In the genomic region with DNA sequence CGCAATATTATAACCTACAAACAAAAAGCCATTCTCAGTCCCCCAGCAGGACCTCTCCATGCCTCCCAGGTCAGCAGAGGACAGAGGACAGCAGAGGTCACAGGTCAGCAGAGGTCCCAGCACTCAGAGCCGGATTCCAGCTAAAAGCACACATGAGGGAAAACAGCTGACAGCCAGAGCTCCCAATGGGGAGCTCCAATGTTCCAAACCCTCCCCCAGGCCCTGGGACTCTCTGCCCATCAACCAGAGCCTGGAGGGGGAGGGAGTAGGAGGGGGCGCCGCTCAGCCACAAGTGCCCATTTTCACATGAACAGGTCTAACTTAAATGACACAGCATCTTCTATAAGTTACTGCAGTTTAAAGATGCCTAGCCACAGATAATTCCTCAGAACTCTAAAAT, we compare ENCODE assay signal across 1 cellular context.
A peak's percentile ranks its signal among the peaks of the same experiment; 100 is the strongest.
TF ChIP-seq lines count a peak whose summit lies in the region.

No MANE protein-coding gene starts in this region.

TF ChIP-seq in HepG2, 621 proteins besides CTCF, POLR2A, EP300 and RAD21 (continued from another document and continues in another):
- no peak for TF ChIP-seq ZBTB26 (CRISPR knock-in tag; IDR thresholded peaks at IDR 0.05; ENCODE audit: borderline replicate concordance)
- TF ChIP-seq ARNT (IDR thresholded peaks at IDR 0.05): no peak
- peak; percentile 63 for TF ChIP-seq TBL1XR1 (IDR thresholded peaks at IDR 0.05; ENCODE audit: borderline replicate concordance, low read length, partially characterized antibody)
- TF ChIP-seq RARG (CRISPR knock-in tag; IDR thresholded peaks at IDR 0.05; ENCODE audit: low read depth): no peak
- TF ChIP-seq, protein P1, sequence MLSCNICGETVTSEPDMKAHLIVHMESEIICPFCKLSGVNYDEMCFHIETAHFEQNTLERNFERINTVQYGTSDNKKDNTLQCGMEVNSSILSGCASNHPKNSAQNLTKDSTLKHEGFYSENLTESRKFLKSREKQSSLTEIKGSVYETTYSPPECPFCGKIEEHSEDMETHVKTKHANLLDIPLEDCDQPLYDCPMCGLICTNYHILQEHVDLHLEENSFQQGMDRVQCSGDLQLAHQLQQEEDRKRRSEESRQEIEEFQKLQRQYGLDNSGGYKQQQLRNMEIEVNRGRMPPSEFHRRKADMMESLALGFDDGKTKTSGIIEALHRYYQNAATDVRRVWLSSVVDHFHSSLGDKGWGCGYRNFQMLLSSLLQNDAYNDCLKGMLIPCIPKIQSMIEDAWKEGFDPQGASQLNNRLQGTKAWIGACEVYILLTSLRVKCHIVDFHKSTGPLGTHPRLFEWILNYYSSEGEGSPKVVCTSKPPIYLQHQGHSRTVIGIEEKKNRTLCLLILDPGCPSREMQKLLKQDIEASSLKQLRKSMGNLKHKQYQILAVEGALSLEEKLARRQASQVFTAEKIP (CRISPR knock-in tag; IDR thresholded peaks at IDR 0.05; ENCODE audit: borderline replicate concordance): no peak
- TF ChIP-seq DNMT1 (CRISPR knock-in tag; IDR thresholded peaks at IDR 0.05): no peak
- no peak for TF ChIP-seq ZNF362 (CRISPR knock-in tag; IDR thresholded peaks at IDR 0.05; ENCODE audit: borderline replicate concordance)
- TF ChIP-seq ZNF7 (CRISPR knock-in tag; IDR thresholded peaks at IDR 0.05): no peak
- no peak for TF ChIP-seq ELF4 (CRISPR knock-in tag; IDR thresholded peaks at IDR 0.05; ENCODE audit: borderline replicate concordance)
- TF ChIP-seq SP1 (IDR thresholded peaks at IDR 0.05): no peak
- TF ChIP-seq SP1 (CRISPR knock-in tag; IDR thresholded peaks at IDR 0.05): no peak
- no peak for TF ChIP-seq ZNF569 (CRISPR knock-in tag; IDR thresholded peaks at IDR 0.05; ENCODE audit: borderline replicate concordance)
- TF ChIP-seq NFIB (CRISPR knock-in tag; IDR thresholded peaks at IDR 0.05; ENCODE audit: borderline replicate concordance): no peak
- TF ChIP-seq KMT2A (CRISPR knock-in tag; IDR thresholded peaks at IDR 0.05): peak; percentile 51; the same call in 1 of the 2 replicates
- peak; percentile 74; the same call in 1 of the 2 replicates for TF ChIP-seq SIN3A (IDR thresholded peaks at IDR 0.05; ENCODE audit: borderline replicate concordance, low read depth, low read length)
- no peak for TF ChIP-seq GPN1 (CRISPR knock-in tag; IDR thresholded peaks at IDR 0.05; ENCODE audit: borderline replicate concordance)
- TF ChIP-seq ZNF558 (CRISPR knock-in tag; IDR thresholded peaks at IDR 0.05; ENCODE audit: borderline replicate concordance): no peak
- 0 out of 2 replicates have a peak, but pooled peaks have one; percentile 13 for TF ChIP-seq CEBPG (CRISPR knock-in tag; IDR thresholded peaks at IDR 0.05)
- no peak for TF ChIP-seq ZNF580 (CRISPR knock-in tag; IDR thresholded peaks at IDR 0.05; ENCODE audit: borderline replicate concordance, low read depth)
- TF ChIP-seq ZNF253 (CRISPR knock-in tag; IDR thresholded peaks at IDR 0.05; ENCODE audit: borderline replicate concordance): no peak
- TF ChIP-seq HBP1 (CRISPR knock-in tag; IDR thresholded peaks at IDR 0.05; ENCODE audit: low read depth): no peak
- TF ChIP-seq BCLAF1 (IDR thresholded peaks at IDR 0.05): no peak
- no peak for TF ChIP-seq TSC22D2 (CRISPR knock-in tag; IDR thresholded peaks at IDR 0.05; ENCODE audit: borderline replicate concordance)
- no peak for TF ChIP-seq KAT8 (CRISPR knock-in tag; IDR thresholded peaks at IDR 0.05)
- no peak for TF ChIP-seq CREBL2 (CRISPR knock-in tag; IDR thresholded peaks at IDR 0.05; ENCODE audit: borderline replicate concordance)
- TF ChIP-seq ZEB1 (IDR thresholded peaks at IDR 0.05; ENCODE audit: insufficient replicate concordance, low read depth): no peak
- no peak for TF ChIP-seq ZNF564 (CRISPR knock-in tag; IDR thresholded peaks at IDR 0.05)
- peak; percentile 72 for TF ChIP-seq PHF21A (CRISPR knock-in tag; IDR thresholded peaks at IDR 0.05)
- no peak for TF ChIP-seq ATF1 (CRISPR knock-in tag; IDR thresholded peaks at IDR 0.05)
- TF ChIP-seq, protein P2, sequence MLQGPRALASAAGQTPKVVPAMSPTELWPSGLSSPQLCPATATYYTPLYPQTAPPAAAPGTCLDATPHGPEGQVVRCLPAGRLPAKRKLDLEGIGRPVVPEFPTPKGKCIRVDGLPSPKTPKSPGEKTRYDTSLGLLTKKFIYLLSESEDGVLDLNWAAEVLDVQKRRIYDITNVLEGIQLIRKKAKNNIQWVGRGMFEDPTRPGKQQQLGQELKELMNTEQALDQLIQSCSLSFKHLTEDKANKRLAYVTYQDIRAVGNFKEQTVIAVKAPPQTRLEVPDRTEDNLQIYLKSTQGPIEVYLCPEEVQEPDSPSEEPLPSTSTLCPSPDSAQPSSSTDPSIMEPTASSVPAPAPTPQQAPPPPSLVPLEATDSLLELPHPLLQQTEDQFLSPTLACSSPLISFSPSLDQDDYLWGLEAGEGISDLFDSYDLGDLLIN (CRISPR knock-in tag; IDR thresholded peaks at IDR 0.05; ENCODE audit: borderline replicate concordance): no peak
- TF ChIP-seq ZNF670 (CRISPR knock-in tag; IDR thresholded peaks at IDR 0.05; ENCODE audit: borderline replicate concordance): no peak
- TF ChIP-seq ZNF777 (CRISPR knock-in tag; IDR thresholded peaks at IDR 0.05): no peak
- no peak for TF ChIP-seq SMC3 (IDR thresholded peaks at IDR 0.05; ENCODE audit: low read length)
- peak; percentile 7; the same call in 1 of the 2 replicates for TF ChIP-seq BHLHE40 (IDR thresholded peaks at IDR 0.05; ENCODE audit: low read length)
- no peak for TF ChIP-seq FLYWCH1 (CRISPR knock-in tag; IDR thresholded peaks at IDR 0.05)
- TF ChIP-seq KMT2B (CRISPR knock-in tag; IDR thresholded peaks at IDR 0.05): no peak
- TF ChIP-seq NONO (IDR thresholded peaks at IDR 0.05): no peak
- 0 out of 2 replicates have a peak, but pooled peaks have one; percentile 24 for TF ChIP-seq NONO (CRISPR knock-in tag; conservative IDR thresholded peaks at IDR 0.05)
- no peak for TF ChIP-seq FOXK2 (IDR thresholded peaks at IDR 0.05)
- TF ChIP-seq CCDC6 (CRISPR knock-in tag; IDR thresholded peaks at IDR 0.05): no peak
- TF ChIP-seq IKZF1 (IDR thresholded peaks at IDR 0.05): no peak
- TF ChIP-seq ZBTB25 (CRISPR knock-in tag; IDR thresholded peaks at IDR 0.05): no peak
- TF ChIP-seq, protein P3, sequence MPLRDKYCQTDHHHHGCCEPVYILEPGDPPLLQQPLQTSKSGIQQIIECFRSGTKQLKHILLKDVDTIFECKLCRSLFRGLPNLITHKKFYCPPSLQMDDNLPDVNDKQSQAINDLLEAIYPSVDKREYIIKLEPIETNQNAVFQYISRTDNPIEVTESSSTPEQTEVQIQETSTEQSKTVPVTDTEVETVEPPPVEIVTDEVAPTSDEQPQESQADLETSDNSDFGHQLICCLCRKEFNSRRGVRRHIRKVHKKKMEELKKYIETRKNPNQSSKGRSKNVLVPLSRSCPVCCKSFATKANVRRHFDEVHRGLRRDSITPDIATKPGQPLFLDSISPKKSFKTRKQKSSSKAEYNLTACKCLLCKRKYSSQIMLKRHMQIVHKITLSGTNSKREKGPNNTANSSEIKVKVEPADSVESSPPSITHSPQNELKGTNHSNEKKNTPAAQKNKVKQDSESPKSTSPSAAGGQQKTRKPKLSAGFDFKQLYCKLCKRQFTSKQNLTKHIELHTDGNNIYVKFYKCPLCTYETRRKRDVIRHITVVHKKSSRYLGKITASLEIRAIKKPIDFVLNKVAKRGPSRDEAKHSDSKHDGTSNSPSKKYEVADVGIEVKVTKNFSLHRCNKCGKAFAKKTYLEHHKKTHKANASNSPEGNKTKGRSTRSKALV (CRISPR knock-in tag; IDR thresholded peaks at IDR 0.05): no peak
- TF ChIP-seq NR2F6 (IDR thresholded peaks at IDR 0.05): peak; percentile 98
- TF ChIP-seq NR2F6 (CRISPR knock-in tag; IDR thresholded peaks at IDR 0.05): peak; percentile 98
- no peak for TF ChIP-seq SPEN (CRISPR knock-in tag; IDR thresholded peaks at IDR 0.05; ENCODE audit: low read depth)
- peak; percentile 37; the same call in 1 of the 2 replicates for TF ChIP-seq ISL2 (CRISPR knock-in tag; IDR thresholded peaks at IDR 0.05)
- no peak for TF ChIP-seq E2F1 (CRISPR knock-in tag; IDR thresholded peaks at IDR 0.05)
- TF ChIP-seq ZNF713 (CRISPR knock-in tag; IDR thresholded peaks at IDR 0.05): no peak
- TF ChIP-seq, protein P4, sequence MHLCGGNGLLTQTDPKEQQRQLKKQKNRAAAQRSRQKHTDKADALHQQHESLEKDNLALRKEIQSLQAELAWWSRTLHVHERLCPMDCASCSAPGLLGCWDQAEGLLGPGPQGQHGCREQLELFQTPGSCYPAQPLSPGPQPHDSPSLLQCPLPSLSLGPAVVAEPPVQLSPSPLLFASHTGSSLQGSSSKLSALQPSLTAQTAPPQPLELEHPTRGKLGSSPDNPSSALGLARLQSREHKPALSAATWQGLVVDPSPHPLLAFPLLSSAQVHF (CRISPR knock-in tag; IDR thresholded peaks at IDR 0.05): no peak
- TF ChIP-seq ASH2L (IDR thresholded peaks at IDR 0.05; ENCODE audit: insufficient read length, low read depth, low read length): no peak
- TF ChIP-seq SRF (IDR thresholded peaks at IDR 0.05; ENCODE audit: low read depth, low read length): no peak
- peak; percentile 96 for TF ChIP-seq NR2F2 (IDR thresholded peaks at IDR 0.05; ENCODE audit: borderline replicate concordance, low read depth)
- TF ChIP-seq RBAK (CRISPR knock-in tag; IDR thresholded peaks at IDR 0.05): no peak
